21 cellular contexts compared by ENCODE assay signal in genomic region chr5:4198461-4198860, GRCh38.
"Had no signal": no experiment of that assay in that cellular context is flagged by ENCODE, and none has a peak within 500 bp of the region (broad histone marks: within the 10 kb centered on the region; RNA-seq: fewer than 3 reads in every experiment).

No MANE protein-coding gene starts in this region.

- H3K27me3 ChIP-seq: dorsolateral prefrontal cortex, ovary, right atrium auricular region, suprapubic skin, thyroid gland had no signal

- H3K36me3 ChIP-seq: esophagus squamous epithelium, gastroesophageal sphincter, ovary, right atrium auricular region, suprapubic skin, thyroid gland had no signal

- H3K4me3 ChIP-seq: dorsolateral prefrontal cortex, esophagus squamous epithelium, gastroesophageal sphincter, hepatocyte, ovary, right atrium auricular region, suprapubic skin, thyroid gland had no signal

- DNase-seq: cortex of kidney; dorsolateral prefrontal cortex; effector CD8-positive, alpha-beta T cell; esophagus squamous epithelium; foreskin fibroblast; head of caudate nucleus; mammary epithelial cell; naive thymus-derived CD8-positive, alpha-beta T cell; ovary; small intestine; stimulated activated CD4-positive, alpha-beta T cell treated with anti-CD3 and anti-CD28 coated beads, Interleukin-12 subunit alpha, Interleukin-12 subunit beta, amount 100 ng/mL, for 4 hours; stimulated activated CD4-positive, alpha-beta T cell treated with anti-CD3 and anti-CD28 coated beads, Interleukin-2, amount 100 ng/mL, for 48 hours; stimulated activated naive CD8-positive, alpha-beta T cell treated with anti-CD3 and anti-CD28 coated beads, Interleukin-15, Interleukin-2, amounts not matched to agents 100 U/mL and 50 U/mL, for 24 hours; thyroid gland had no signal

- H3K9me3 ChIP-seq: esophagus squamous epithelium, gastroesophageal sphincter, ovary, right atrium auricular region, suprapubic skin, thyroid gland had no signal

- H3K27ac ChIP-seq: dorsolateral prefrontal cortex, epithelial cell of prostate, esophagus squamous epithelium, gastroesophageal sphincter, hepatocyte, ovary, right atrium auricular region, suprapubic skin, thyroid gland had no signal

- H3K79me2 ChIP-seq: hepatocyte had no signal

- H2AFZ ChIP-seq: hepatocyte had no signal

- FAIRE-seq: endometrium, small intestine, urothelium cell line had no signal

- ATAC-seq: gastroesophageal sphincter; naive thymus-derived CD8-positive, alpha-beta T cell; stimulated activated naive CD8-positive, alpha-beta T cell treated with anti-CD3 and anti-CD28 coated beads, Interleukin-15, Interleukin-2, amounts not matched to agents 100 U/mL and 50 U/mL, for 24 hours had no signal

- H3K4me1 ChIP-seq: esophagus squamous epithelium, gastroesophageal sphincter, right atrium auricular region, suprapubic skin, thyroid gland had no signal

- H3K4me2 ChIP-seq: hepatocyte had no signal
